Comparison of ENCODE assay signal across 24 cellular contexts in genomic region chr17:14067347-14067746, GRCh38. TPM values are rescaled to one million over a fixed set of nuclear protein-coding genes. Genes with fewer than 3 reads are reported as not detected.
A peak's percentile ranks its signal among the peaks of the same experiment; 100 is the strongest.
DNase-seq lines count a peak whose midpoint lies in the region; ATAC-seq and TF ChIP-seq lines count a peak whose summit lies in the region.
"Had no signal": no experiment of that assay in that cellular context is flagged by ENCODE, and none has a peak within 500 bp of the region (broad histone marks: within the 10 kb centered on the region; RNA-seq: fewer than 3 reads in every experiment).

No MANE protein-coding gene starts in this region.

- no peak for TF ChIP-seq CTCF in Loucy (conservative IDR thresholded peaks at IDR 0.05; ENCODE audit: low read length)
- TF ChIP-seq CTCF in osteocyte (IDR thresholded peaks at IDR 0.05), result no peak
- no peak for TF ChIP-seq CTCF in left lung (IDR thresholded peaks at IDR 0.05)

- H3K4me1 Mint-ChIP-seq in activated naive CD8-positive, alpha-beta T cell (ENCODE audit: low read depth), result peaks cover 52% of the 10 kb centered on the region
- peaks cover 31% of the 10 kb centered on the region for H3K4me1 Mint-ChIP-seq in activated naive CD8-positive, alpha-beta T cell treated with anti-CD3 and anti-CD28 coated beads for 36 hours
- peaks cover 33% of the 10 kb centered on the region for H3K4me1 Mint-ChIP-seq in osteocyte (ENCODE audit: unreplicated experiment)

- H3K27ac ChIP-seq in left lung, result no peak overlapping the region
- H3K27ac ChIP-seq: SJSA1 had no signal

- H3K4me3 Mint-ChIP-seq in activated naive CD8-positive, alpha-beta T cell, result peak overlapping the region; percentile 96
- H3K4me3 Mint-ChIP-seq in activated naive CD8-positive, alpha-beta T cell treated with anti-CD3 and anti-CD28 coated beads for 36 hours, result no peak overlapping the region
- H3K4me3 Mint-ChIP-seq in osteocyte (ENCODE audit: unreplicated experiment), result no peak overlapping the region

- no peak for DNase-seq in activated naive CD8-positive, alpha-beta T cell treated with anti-CD3 and anti-CD28 coated beads for 36 hours
- peak; percentile 4 for DNase-seq in RKO (ENCODE audit: low spot score)
- no peak for DNase-seq in osteocyte (ENCODE audit: extremely low spot score, unreplicated experiment)
- DNase-seq in left lung, result no peak
- DNase-seq: C1 segment of cervical spinal cord; CD8-positive, alpha-beta memory T cell; DMS 273 treated with DMSO at 0.1 percent for 48 hours; DMS79; HCEC 1CT; Kasumi-1; MV-4-11; NCI-H1105; NCI-H1436 treated with DMSO at 0.1 percent for 48 hours; NCI-H187 treated with DMSO at 0.1 percent for 48 hours; NCI-H2171 treated with DMSO at 0.1 percent for 48 hours; NCI-H446; NCI-H524 treated with DMSO at 0.1 percent for 48 hours; NCI-H774; T-helper 1 cell had no signal

- peaks cover 7% of the 10 kb centered on the region for H3K36me3 Mint-ChIP-seq in activated naive CD8-positive, alpha-beta T cell
- peaks cover 50% of the 10 kb centered on the region for H3K36me3 Mint-ChIP-seq in activated naive CD8-positive, alpha-beta T cell treated with anti-CD3 and anti-CD28 coated beads for 36 hours
- peaks cover 9% of the 10 kb centered on the region for H3K36me3 Mint-ChIP-seq in osteocyte (ENCODE audit: unreplicated experiment)

- H3K27me3 ChIP-seq in Loucy (ENCODE audit: insufficient read depth, low read length, poor library complexity, severe bottlenecking) (no peaks in the 10 kb centered on the region), left lung (no peaks in the 10 kb centered on the region)
- H3K27me3 ChIP-seq: SJSA1 had no signal

- peaks cover 6% of the 10 kb centered on the region for H4K20me1 ChIP-seq in Loucy (ENCODE audit: insufficient read depth, low read length, poor library complexity, severe bottlenecking)

- no peak overlapping the region for H3K4me3 ChIP-seq in Loucy (ENCODE audit: low read length, poor library complexity, severe bottlenecking)
- no peak overlapping the region for H3K4me3 ChIP-seq in left lung
- H3K4me3 ChIP-seq: SJSA1 had no signal

- H3K36me3 ChIP-seq in Loucy (ENCODE audit: insufficient read depth, low read length), result no peaks in the 10 kb centered on the region
- no peaks in the 10 kb centered on the region for H3K36me3 ChIP-seq in left lung

- H3K4me1 ChIP-seq in Loucy (ENCODE audit: insufficient read depth, low read length, poor library complexity, severe bottlenecking), result peaks cover 19% of the 10 kb centered on the region
- H3K4me1 ChIP-seq in left lung, result peaks cover 11 to 33% of the 10 kb centered on the region in 2 donors

- intact Hi-C loops in left lung (cut with DNase I), result no loop called here

- no peaks in the 10 kb centered on the region for H3K9me2 ChIP-seq in Loucy (replicated peaks; ENCODE audit: low read depth, low read length)

- H3F3A ChIP-seq in Loucy (ENCODE audit: low read depth), result no peaks in the 10 kb centered on the region

- H2AFZ ChIP-seq in Loucy (ENCODE audit: low read length), result no peak overlapping the region

- no peaks in the 10 kb centered on the region for H3K27me3 Mint-ChIP-seq in activated naive CD8-positive, alpha-beta T cell
- H3K27me3 Mint-ChIP-seq in activated naive CD8-positive, alpha-beta T cell treated with anti-CD3 and anti-CD28 coated beads for 36 hours, result no peaks in the 10 kb centered on the region
- no peaks in the 10 kb centered on the region for H3K27me3 Mint-ChIP-seq in osteocyte (ENCODE audit: unreplicated experiment)
- H3K27me3 Mint-ChIP-seq: CD8-positive, alpha-beta memory T cell had no signal

- H3K9me3 ChIP-seq in Loucy (ENCODE audit: insufficient read depth, low read depth, low read length) (peaks cover 3% of the 10 kb centered on the region; the same call in 1 of the 2 replicates), left lung (no peaks in the 10 kb centered on the region)
- H3K9me3 ChIP-seq: SJSA1 had no signal

- H3K79me2 ChIP-seq in Loucy (ENCODE audit: insufficient read depth, low read length), result peaks cover 42% of the 10 kb centered on the region

- H3K9me3 Mint-ChIP-seq in activated naive CD8-positive, alpha-beta T cell (ENCODE audit: low read depth), result peaks cover 3% of the 10 kb centered on the region
- peaks cover 3% of the 10 kb centered on the region for H3K9me3 Mint-ChIP-seq in activated naive CD8-positive, alpha-beta T cell treated with anti-CD3 and anti-CD28 coated beads for 36 hours
- H3K9me3 Mint-ChIP-seq in osteocyte (ENCODE audit: unreplicated experiment), result peaks cover 7% of the 10 kb centered on the region
- H3K9me3 Mint-ChIP-seq: CD8-positive, alpha-beta memory T cell had no signal

- no peak overlapping the region for H3K9ac ChIP-seq in Loucy (ENCODE audit: low read depth, low read length, poor library complexity, severe bottlenecking)

- ATAC-seq in HG02885 (IDR thresholded peaks at IDR 0.05; ENCODE audit: poor library complexity, unreplicated experiment) (no peak), left lung (no peak)
- ATAC-seq: HepG2 had no signal

- H3K4me2 ChIP-seq in Loucy (ENCODE audit: low read depth, low read length, poor library complexity, severe bottlenecking), result peak overlapping the region; percentile 90

- H3K27ac Mint-ChIP-seq in activated naive CD8-positive, alpha-beta T cell, result no peak overlapping the region
- H3K27ac Mint-ChIP-seq in activated naive CD8-positive, alpha-beta T cell treated with anti-CD3 and anti-CD28 coated beads for 36 hours, result no peak overlapping the region
- H3K27ac Mint-ChIP-seq in osteocyte (ENCODE audit: unreplicated experiment), result no peak overlapping the region

RNA-seq across cellular contexts. Expression of gene COX10, which starts 2.0 kb away (rescaled TPM):
- 10 to 100 TPM; 29.6 to 29.7 TPM for total RNA-seq in activated naive CD8-positive, alpha-beta T cell treated with anti-CD3 and anti-CD28 coated beads for 36 hours
- total RNA-seq in osteocyte (15.3 and 15.6 TPM in 2 replicates), left lung (10 to 100 TPM; 12.5 to 15.7 TPM)
